ENCODE assay signal across 28 cellular contexts in genomic region chr11:119298726-119299125, GRCh38. TPM values are rescaled to one million over a fixed set of nuclear protein-coding genes. Genes with fewer than 3 reads are reported as not detected.
DNase-seq lines count a peak whose midpoint lies in the region; ATAC-seq and TF ChIP-seq lines count a peak whose summit lies in the region.
"Had no signal": no experiment of that assay in that cellular context is flagged by ENCODE, and none has a peak within 500 bp of the region (broad histone marks: within the 10 kb centered on the region; RNA-seq: fewer than 3 reads in every experiment).

No MANE protein-coding gene starts in this region.

- H3K27me3 Mint-ChIP-seq in activated CD4-positive, alpha-beta memory T cell treated with anti-CD3 and anti-CD28 coated beads, Interleukin-2, amount 10 ng/mL, durations not matched to agents 7 days and 5 days, result no peaks in the 10 kb centered on the region
- H3K27me3 Mint-ChIP-seq in activated CD4-positive, alpha-beta memory T cell treated with anti-CD3 and anti-CD28 coated beads for 36 hours, result no peaks in the 10 kb centered on the region
- H3K27me3 Mint-ChIP-seq: activated naive CD8-positive, alpha-beta T cell treated with anti-CD3 and anti-CD28 coated beads for 36 hours; activated T-helper 17 cell treated with anti-CD3 and anti-CD28 coated beads, Interleukin-2, amount 50 U/mL, for 72 hours; CD4-positive, alpha-beta memory T cell had no signal

- H3K27ac ChIP-seq in transverse colon, result peak overlapping the region in 3 of 4 donors; percentile 33 to 65 (median 52)
- H3K27ac ChIP-seq: 22Rv1, KMS-11 had no signal

- WGBS in transverse colon (ENCODE audit: low coverage in 1 of 2), 2 donors, result 82% methylated on average over 2 of the region's 2 CpGs; no CpG with 5 or more reads in 1 of the 2 donors

- H3K9me3 ChIP-seq in transverse colon, result no peaks in the 10 kb centered on the region
- H3K9me3 ChIP-seq: tibial nerve had no signal

- H3K4me3 ChIP-seq in transverse colon, result no peak overlapping the region
- H3K4me3 ChIP-seq: lung, tibial nerve had no signal

- TF ChIP-seq EP300 in transverse colon (IDR thresholded peaks at IDR 0.05; ENCODE audit: low read depth), result no peak

- TF ChIP-seq POLR2A in transverse colon (IDR thresholded peaks at IDR 0.05), result no peak

- peaks cover 0 to 26% (median 9%) of the 10 kb centered on the region in 4 donors for H3K36me3 ChIP-seq in transverse colon

- no peaks in the 10 kb centered on the region for H3K4me1 Mint-ChIP-seq in activated CD4-positive, alpha-beta memory T cell treated with anti-CD3 and anti-CD28 coated beads, Interleukin-2, amount 10 ng/mL, durations not matched to agents 7 days and 5 days
- H3K4me1 Mint-ChIP-seq in activated CD4-positive, alpha-beta memory T cell treated with anti-CD3 and anti-CD28 coated beads for 36 hours (ENCODE audit: low read depth), result no peaks in the 10 kb centered on the region
- H3K4me1 Mint-ChIP-seq: activated naive CD8-positive, alpha-beta T cell treated with anti-CD3 and anti-CD28 coated beads for 36 hours; activated T-helper 17 cell treated with anti-CD3 and anti-CD28 coated beads, Interleukin-2, amount 50 U/mL, for 72 hours; WTC11 had no signal

- peaks cover 64% of the 10 kb centered on the region for H3K36me3 Mint-ChIP-seq in activated CD4-positive, alpha-beta memory T cell treated with anti-CD3 and anti-CD28 coated beads, Interleukin-2, amount 10 ng/mL, durations not matched to agents 7 days and 5 days (ENCODE audit: low read depth)
- H3K36me3 Mint-ChIP-seq in activated CD4-positive, alpha-beta memory T cell treated with anti-CD3 and anti-CD28 coated beads for 36 hours, result peaks cover 46% of the 10 kb centered on the region

- in situ Hi-C loops in transverse colon (cut with MboI; ENCODE audit: low pct_ligation_motif_present in 1 of 4, low pct_unique_long_range_greater_than_20kb in 1 of 4, low sequenced_read_pairs in 3 of 4), result no loop called here

- POLR2A ChIA-PET in activated CD4-positive, alpha-beta memory T cell treated with anti-CD3 and anti-CD28 coated beads, Interleukin-2, amount 10 ng/mL, durations not matched to agents 7 days and 5 days (lab: Charles Lee), result no interaction called here
- POLR2A ChIA-PET in activated CD4-positive, alpha-beta memory T cell treated with anti-CD3 and anti-CD28 coated beads for 36 hours (lab: Charles Lee), result no interaction called here

- H3K27me3 ChIP-seq in transverse colon, result no peaks in the 10 kb centered on the region
- H3K27me3 ChIP-seq: tibial nerve had no signal

- ATAC-seq in GM19455 (IDR thresholded peaks at IDR 0.05; ENCODE audit: unreplicated experiment), result no peak
- ATAC-seq: activated T-helper 17 cell treated with anti-CD3 and anti-CD28 coated beads, Interleukin-2, amount 50 U/mL, for 72 hours; PC-3; stimulated activated naive CD8-positive, alpha-beta T cell treated with anti-CD3 and anti-CD28 coated beads, Interleukin-15, Interleukin-2, amounts not matched to agents 100 U/mL and 50 U/mL, for 24 hours; WTC11 had no signal

- no peaks in the 10 kb centered on the region for H3K9me3 Mint-ChIP-seq in activated CD4-positive, alpha-beta memory T cell treated with anti-CD3 and anti-CD28 coated beads, Interleukin-2, amount 10 ng/mL, durations not matched to agents 7 days and 5 days
- no peaks in the 10 kb centered on the region for H3K9me3 Mint-ChIP-seq in activated CD4-positive, alpha-beta memory T cell treated with anti-CD3 and anti-CD28 coated beads for 36 hours
- H3K9me3 Mint-ChIP-seq: activated naive CD8-positive, alpha-beta T cell treated with anti-CD3 and anti-CD28 coated beads for 36 hours; activated T-helper 17 cell treated with anti-CD3 and anti-CD28 coated beads, Interleukin-2, amount 50 U/mL, for 72 hours; CD4-positive, alpha-beta memory T cell; WTC11 had no signal

- CTCF ChIA-PET in activated CD4-positive, alpha-beta memory T cell treated with anti-CD3 and anti-CD28 coated beads, Interleukin-2, amount 10 ng/mL, durations not matched to agents 7 days and 5 days (lab: Charles Lee), result no interaction called here
- CTCF ChIA-PET in activated CD4-positive, alpha-beta memory T cell treated with anti-CD3 and anti-CD28 coated beads for 36 hours (lab: Charles Lee), result interaction anchor here (2.6 kb wide), 1 partner anchor 39 kb away, joined by 10 read pairs; no protein-coding TSS in a partner anchor

- peak overlapping the region; percentile 8 for H3K27ac Mint-ChIP-seq in activated CD4-positive, alpha-beta memory T cell treated with anti-CD3 and anti-CD28 coated beads, Interleukin-2, amount 10 ng/mL, durations not matched to agents 7 days and 5 days
- H3K27ac Mint-ChIP-seq in activated CD4-positive, alpha-beta memory T cell treated with anti-CD3 and anti-CD28 coated beads for 36 hours, result no peak overlapping the region
- H3K27ac Mint-ChIP-seq: activated naive CD8-positive, alpha-beta T cell treated with anti-CD3 and anti-CD28 coated beads for 36 hours; activated T-helper 17 cell treated with anti-CD3 and anti-CD28 coated beads, Interleukin-2, amount 50 U/mL, for 72 hours; CD4-positive, alpha-beta memory T cell; WTC11 had no signal

- no peak for TF ChIP-seq CTCF in transverse colon (IDR thresholded peaks at IDR 0.05)

- DNase-seq in activated CD4-positive, alpha-beta memory T cell treated with anti-CD3 and anti-CD28 coated beads, Interleukin-2, amount 10 ng/mL, durations not matched to agents 7 days and 5 days, result no peak
- no peak for DNase-seq in activated CD4-positive, alpha-beta memory T cell treated with anti-CD3 and anti-CD28 coated beads for 36 hours
- DNase-seq in cardiac septum (ENCODE audit: low spot score) (peak; percentile 81), myocyte (ENCODE audit: low read depth) (peak; percentile 97), transverse colon (no peak), HPDE6-E6E7 (ENCODE audit: extremely low spot score) (no peak), Ammon's horn (ENCODE audit: low spot score) (no peak)
- DNase-seq: activated CD8-positive, alpha-beta memory T cell treated with anti-CD3 and anti-CD28 coated beads, Interleukin-2, amount 50 U/mL, for 48 hours; activated naive CD8-positive, alpha-beta T cell treated with anti-CD3 and anti-CD28 coated beads for 36 hours; CD4-positive, alpha-beta memory T cell; effector memory CD4-positive, alpha-beta T cell; islet precursor cell; MV-4-11; nucleus accumbens; PC-3; SHP77; stimulated activated CD4-positive, alpha-beta T cell treated with anti-CD3 and anti-CD28 coated beads, Interleukin-4, amount 100 ng/mL, for 4 hours; stimulated activated naive CD8-positive, alpha-beta T cell treated with anti-CD3 and anti-CD28 coated beads, Interleukin-15, Interleukin-2, amounts not matched to agents 100 U/mL and 50 U/mL, for 24 hours had no signal

- no peaks in the 10 kb centered on the region for H3K4me1 ChIP-seq in transverse colon

- H3K4me3 Mint-ChIP-seq in activated CD4-positive, alpha-beta memory T cell treated with anti-CD3 and anti-CD28 coated beads, Interleukin-2, amount 10 ng/mL, durations not matched to agents 7 days and 5 days, result no peak overlapping the region
- H3K4me3 Mint-ChIP-seq in activated CD4-positive, alpha-beta memory T cell treated with anti-CD3 and anti-CD28 coated beads for 36 hours, result no peak overlapping the region
- H3K4me3 Mint-ChIP-seq: activated naive CD8-positive, alpha-beta T cell treated with anti-CD3 and anti-CD28 coated beads for 36 hours; activated T-helper 17 cell treated with anti-CD3 and anti-CD28 coated beads, Interleukin-2, amount 50 U/mL, for 72 hours; CD4-positive, alpha-beta memory T cell; WTC11 had no signal

- intact Hi-C loops in activated CD4-positive, alpha-beta memory T cell treated with anti-CD3 and anti-CD28 coated beads for 36 hours (cut with micrococcal nuclease), result no loop called here
- intact Hi-C loops in cardiac septum (cut with DNase I) (no loop called here), transverse colon (cut with DNase I; ENCODE audit: low total_unique reads) (no loop called here)

RNA-seq across cellular contexts. Expression of gene MCAM, which starts 18.2 kb away (rescaled TPM):
- total RNA-seq in activated CD4-positive, alpha-beta memory T cell treated with anti-CD3 and anti-CD28 coated beads, Interleukin-2, amount 10 ng/mL, durations not matched to agents 7 days and 5 days, result 1 to 10 TPM; 6.5 to 6.6 TPM
- 1 to 10 TPM; 6.9 to 8.2 TPM for total RNA-seq in activated CD4-positive, alpha-beta memory T cell treated with anti-CD3 and anti-CD28 coated beads for 36 hours
- 110 TPM for total RNA-seq in cardiac septum
- total RNA-seq in myocyte, result 57.3 and 68.7 TPM in 2 replicates
- polyA plus RNA-seq in myocyte (2012), result 6.6 TPM
- total RNA-seq in transverse colon, result 100 to 1,000 TPM in 3 of 4 donors, 10 to 100 TPM in 1; 87.4 to 466 (median 150) TPM

RNA-seq across cellular contexts. Expression of gene RNF26, which starts 35.6 kb away (rescaled TPM):
- 10 to 100 TPM; 33.5 to 35.1 TPM for total RNA-seq in activated CD4-positive, alpha-beta memory T cell treated with anti-CD3 and anti-CD28 coated beads, Interleukin-2, amount 10 ng/mL, durations not matched to agents 7 days and 5 days
- 10 to 100 TPM; 33.7 to 35.2 TPM for total RNA-seq in activated CD4-positive, alpha-beta memory T cell treated with anti-CD3 and anti-CD28 coated beads for 36 hours
- total RNA-seq in cardiac septum, result 10.7 TPM
- total RNA-seq in myocyte, result 2.6 and 3.8 TPM in 2 replicates
- 27.3 TPM for polyA plus RNA-seq in myocyte (2012)
- total RNA-seq in transverse colon, result 10 to 100 TPM; 10.0 to 27.3 (median 13.9) TPM

RNA-seq across cellular contexts. Expression of gene C1QTNF5, which starts 42.0 kb away (rescaled TPM):
- not detected for total RNA-seq in activated CD4-positive, alpha-beta memory T cell treated with anti-CD3 and anti-CD28 coated beads, Interleukin-2, amount 10 ng/mL, durations not matched to agents 7 days and 5 days
- total RNA-seq in activated CD4-positive, alpha-beta memory T cell treated with anti-CD3 and anti-CD28 coated beads for 36 hours, result not detected
- total RNA-seq in cardiac septum, result 33.8 TPM
- 71.5 and 72.1 TPM in 2 replicates for total RNA-seq in myocyte
- polyA plus RNA-seq in myocyte (2012), result 58.2 TPM
- total RNA-seq in transverse colon, result 10 to 100 TPM in 2 of 4 donors, 1 to 10 TPM in 2; 7.6 to 20.5 (median 11.4) TPM
- total RNA-seq: activated naive CD8-positive, alpha-beta T cell treated with anti-CD3 and anti-CD28 coated beads for 36 hours; activated T-helper 17 cell treated with anti-CD3 and anti-CD28 coated beads, Interleukin-2, amount 50 U/mL, for 72 hours; CD4-positive, alpha-beta memory T cell; NCI-H460 had no signal
- polyA plus RNA-seq: CD4-positive, alpha-beta memory T cell had no signal

RNA-seq across cellular contexts. Expression of gene MFRP, which starts 47.8 kb away (rescaled TPM):
- not detected for total RNA-seq in activated CD4-positive, alpha-beta memory T cell treated with anti-CD3 and anti-CD28 coated beads, Interleukin-2, amount 10 ng/mL, durations not matched to agents 7 days and 5 days
- total RNA-seq in activated CD4-positive, alpha-beta memory T cell treated with anti-CD3 and anti-CD28 coated beads for 36 hours, result not detected
- not detected for total RNA-seq in cardiac septum
- 0.05 and 0.31 TPM in 2 replicates for total RNA-seq in myocyte
- polyA plus RNA-seq in myocyte (2012), result not detected
- total RNA-seq in transverse colon, result under 1 TPM in 1 of 4 donors, not detected in 3; 0.32 TPM
- total RNA-seq: activated naive CD8-positive, alpha-beta T cell treated with anti-CD3 and anti-CD28 coated beads for 36 hours; activated T-helper 17 cell treated with anti-CD3 and anti-CD28 coated beads, Interleukin-2, amount 50 U/mL, for 72 hours; CD4-positive, alpha-beta memory T cell; frontal cortex; lung; NCI-H460; PC-3; WTC11 had no signal
- polyA plus RNA-seq: CD4-positive, alpha-beta memory T cell; esophagus; lung had no signal

Comparison
In these comparisons a context has a peak if more than half of its experiments do, and no peak if none do; other contexts are left out.
1. DNase-seq: peak in cardiac septum (single experiment) and myocyte (single experiment); none in activated CD4-positive, alpha-beta memory T cell treated with anti-CD3 and anti-CD28 coated beads, Interleukin-2, amount 10 ng/mL, durations not matched to agents 7 days and 5 days (single experiment), activated CD4-positive, alpha-beta memory T cell treated with anti-CD3 and anti-CD28 coated beads for 36 hours (single experiment), transverse colon (single experiment), HPDE6-E6E7 (single experiment) and Ammon's horn (single experiment).
2. RNA of gene C1QTNF5, which starts 42.0 kb away (total RNA-seq): 71.5 to 72.1 TPM in myocyte, 33.8 TPM in cardiac septum (single experiment) and 7.6 to 20.5 TPM in transverse colon; not detected in activated CD4-positive, alpha-beta memory T cell treated with anti-CD3 and anti-CD28 coated beads, Interleukin-2, amount 10 ng/mL, durations not matched to agents 7 days and 5 days and not detected in activated CD4-positive, alpha-beta memory T cell treated with anti-CD3 and anti-CD28 coated beads for 36 hours; every median in the first group is over 4 times any median in the second.